Comparison of ENCODE assay signal across 1 cellular context in the genomic region with DNA sequence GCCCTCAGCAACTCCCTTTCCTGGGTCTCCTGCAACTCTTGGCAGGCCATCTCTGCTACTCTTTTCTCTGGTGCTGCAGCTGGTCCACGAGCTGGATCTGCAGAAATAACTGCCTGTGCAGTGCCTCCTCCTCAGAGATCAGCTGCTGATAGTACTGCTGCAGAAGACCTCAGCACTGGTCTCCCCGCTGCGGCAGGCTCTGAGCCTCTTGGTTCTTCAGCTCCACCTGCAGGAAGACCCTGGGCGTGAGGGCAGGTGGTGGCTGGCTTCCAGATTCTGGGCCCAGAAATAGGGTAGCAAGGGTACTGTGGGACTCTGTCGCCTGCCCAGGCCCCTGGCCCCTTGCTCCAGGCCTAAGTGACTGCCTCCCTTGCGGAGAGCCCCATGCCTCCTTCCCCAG.
TF ChIP-seq lines count a peak whose summit lies in the region.

No MANE protein-coding gene starts in this region.

TF ChIP-seq in WTC11, 78 proteins besides CTCF, POLR2A, EP300 and RAD21:
- TF ChIP-seq, protein P1, sequence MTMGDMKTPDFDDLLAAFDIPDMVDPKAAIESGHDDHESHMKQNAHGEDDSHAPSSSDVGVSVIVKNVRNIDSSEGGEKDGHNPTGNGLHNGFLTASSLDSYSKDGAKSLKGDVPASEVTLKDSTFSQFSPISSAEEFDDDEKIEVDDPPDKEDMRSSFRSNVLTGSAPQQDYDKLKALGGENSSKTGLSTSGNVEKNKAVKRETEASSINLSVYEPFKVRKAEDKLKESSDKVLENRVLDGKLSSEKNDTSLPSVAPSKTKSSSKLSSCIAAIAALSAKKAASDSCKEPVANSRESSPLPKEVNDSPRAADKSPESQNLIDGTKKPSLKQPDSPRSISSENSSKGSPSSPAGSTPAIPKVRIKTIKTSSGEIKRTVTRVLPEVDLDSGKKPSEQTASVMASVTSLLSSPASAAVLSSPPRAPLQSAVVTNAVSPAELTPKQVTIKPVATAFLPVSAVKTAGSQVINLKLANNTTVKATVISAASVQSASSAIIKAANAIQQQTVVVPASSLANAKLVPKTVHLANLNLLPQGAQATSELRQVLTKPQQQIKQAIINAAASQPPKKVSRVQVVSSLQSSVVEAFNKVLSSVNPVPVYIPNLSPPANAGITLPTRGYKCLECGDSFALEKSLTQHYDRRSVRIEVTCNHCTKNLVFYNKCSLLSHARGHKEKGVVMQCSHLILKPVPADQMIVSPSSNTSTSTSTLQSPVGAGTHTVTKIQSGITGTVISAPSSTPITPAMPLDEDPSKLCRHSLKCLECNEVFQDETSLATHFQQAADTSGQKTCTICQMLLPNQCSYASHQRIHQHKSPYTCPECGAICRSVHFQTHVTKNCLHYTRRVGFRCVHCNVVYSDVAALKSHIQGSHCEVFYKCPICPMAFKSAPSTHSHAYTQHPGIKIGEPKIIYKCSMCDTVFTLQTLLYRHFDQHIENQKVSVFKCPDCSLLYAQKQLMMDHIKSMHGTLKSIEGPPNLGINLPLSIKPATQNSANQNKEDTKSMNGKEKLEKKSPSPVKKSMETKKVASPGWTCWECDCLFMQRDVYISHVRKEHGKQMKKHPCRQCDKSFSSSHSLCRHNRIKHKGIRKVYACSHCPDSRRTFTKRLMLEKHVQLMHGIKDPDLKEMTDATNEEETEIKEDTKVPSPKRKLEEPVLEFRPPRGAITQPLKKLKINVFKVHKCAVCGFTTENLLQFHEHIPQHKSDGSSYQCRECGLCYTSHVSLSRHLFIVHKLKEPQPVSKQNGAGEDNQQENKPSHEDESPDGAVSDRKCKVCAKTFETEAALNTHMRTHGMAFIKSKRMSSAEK (CRISPR knock-in tag; IDR thresholded peaks at IDR 0.05; ENCODE audit: borderline replicate concordance): no peak
- TF ChIP-seq, protein P2, sequence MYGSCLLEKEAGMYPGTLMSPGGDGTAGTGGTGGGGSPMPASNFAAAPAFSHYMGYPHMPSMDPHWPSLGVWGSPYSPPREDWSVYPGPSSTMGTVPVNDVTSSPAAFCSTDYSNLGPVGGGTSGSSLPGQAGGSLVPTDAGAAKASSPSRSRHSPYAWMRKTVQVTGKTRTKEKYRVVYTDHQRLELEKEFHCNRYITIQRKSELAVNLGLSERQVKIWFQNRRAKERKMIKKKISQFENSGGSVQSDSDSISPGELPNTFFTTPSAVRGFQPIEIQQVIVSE (CRISPR knock-in tag; IDR thresholded peaks at IDR 0.05; ENCODE audit: borderline replicate concordance): no peak
- TF ChIP-seq, protein P3, sequence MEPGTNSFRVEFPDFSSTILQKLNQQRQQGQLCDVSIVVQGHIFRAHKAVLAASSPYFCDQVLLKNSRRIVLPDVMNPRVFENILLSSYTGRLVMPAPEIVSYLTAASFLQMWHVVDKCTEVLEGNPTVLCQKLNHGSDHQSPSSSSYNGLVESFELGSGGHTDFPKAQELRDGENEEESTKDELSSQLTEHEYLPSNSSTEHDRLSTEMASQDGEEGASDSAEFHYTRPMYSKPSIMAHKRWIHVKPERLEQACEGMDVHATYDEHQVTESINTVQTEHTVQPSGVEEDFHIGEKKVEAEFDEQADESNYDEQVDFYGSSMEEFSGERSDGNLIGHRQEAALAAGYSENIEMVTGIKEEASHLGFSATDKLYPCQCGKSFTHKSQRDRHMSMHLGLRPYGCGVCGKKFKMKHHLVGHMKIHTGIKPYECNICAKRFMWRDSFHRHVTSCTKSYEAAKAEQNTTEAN (CRISPR knock-in tag; IDR thresholded peaks at IDR 0.05): no peak
- TF ChIP-seq ELF4 (CRISPR knock-in tag; IDR thresholded peaks at IDR 0.05; ENCODE audit: low read depth): no peak
- no peak for TF ChIP-seq GRHL2 (CRISPR knock-in tag; IDR thresholded peaks at IDR 0.05; ENCODE audit: insufficient replicate concordance, severe bottlenecking)
- TF ChIP-seq NR2C2 (CRISPR knock-in tag; IDR thresholded peaks at IDR 0.05): no peak
- TF ChIP-seq ETV6 (CRISPR knock-in tag; IDR thresholded peaks at IDR 0.05): no peak
- TF ChIP-seq, protein P4, sequence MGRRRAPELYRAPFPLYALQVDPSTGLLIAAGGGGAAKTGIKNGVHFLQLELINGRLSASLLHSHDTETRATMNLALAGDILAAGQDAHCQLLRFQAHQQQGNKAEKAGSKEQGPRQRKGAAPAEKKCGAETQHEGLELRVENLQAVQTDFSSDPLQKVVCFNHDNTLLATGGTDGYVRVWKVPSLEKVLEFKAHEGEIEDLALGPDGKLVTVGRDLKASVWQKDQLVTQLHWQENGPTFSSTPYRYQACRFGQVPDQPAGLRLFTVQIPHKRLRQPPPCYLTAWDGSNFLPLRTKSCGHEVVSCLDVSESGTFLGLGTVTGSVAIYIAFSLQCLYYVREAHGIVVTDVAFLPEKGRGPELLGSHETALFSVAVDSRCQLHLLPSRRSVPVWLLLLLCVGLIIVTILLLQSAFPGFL (CRISPR knock-in tag; IDR thresholded peaks at IDR 0.05; ENCODE audit: borderline replicate concordance): no peak
- TF ChIP-seq, protein P5, sequence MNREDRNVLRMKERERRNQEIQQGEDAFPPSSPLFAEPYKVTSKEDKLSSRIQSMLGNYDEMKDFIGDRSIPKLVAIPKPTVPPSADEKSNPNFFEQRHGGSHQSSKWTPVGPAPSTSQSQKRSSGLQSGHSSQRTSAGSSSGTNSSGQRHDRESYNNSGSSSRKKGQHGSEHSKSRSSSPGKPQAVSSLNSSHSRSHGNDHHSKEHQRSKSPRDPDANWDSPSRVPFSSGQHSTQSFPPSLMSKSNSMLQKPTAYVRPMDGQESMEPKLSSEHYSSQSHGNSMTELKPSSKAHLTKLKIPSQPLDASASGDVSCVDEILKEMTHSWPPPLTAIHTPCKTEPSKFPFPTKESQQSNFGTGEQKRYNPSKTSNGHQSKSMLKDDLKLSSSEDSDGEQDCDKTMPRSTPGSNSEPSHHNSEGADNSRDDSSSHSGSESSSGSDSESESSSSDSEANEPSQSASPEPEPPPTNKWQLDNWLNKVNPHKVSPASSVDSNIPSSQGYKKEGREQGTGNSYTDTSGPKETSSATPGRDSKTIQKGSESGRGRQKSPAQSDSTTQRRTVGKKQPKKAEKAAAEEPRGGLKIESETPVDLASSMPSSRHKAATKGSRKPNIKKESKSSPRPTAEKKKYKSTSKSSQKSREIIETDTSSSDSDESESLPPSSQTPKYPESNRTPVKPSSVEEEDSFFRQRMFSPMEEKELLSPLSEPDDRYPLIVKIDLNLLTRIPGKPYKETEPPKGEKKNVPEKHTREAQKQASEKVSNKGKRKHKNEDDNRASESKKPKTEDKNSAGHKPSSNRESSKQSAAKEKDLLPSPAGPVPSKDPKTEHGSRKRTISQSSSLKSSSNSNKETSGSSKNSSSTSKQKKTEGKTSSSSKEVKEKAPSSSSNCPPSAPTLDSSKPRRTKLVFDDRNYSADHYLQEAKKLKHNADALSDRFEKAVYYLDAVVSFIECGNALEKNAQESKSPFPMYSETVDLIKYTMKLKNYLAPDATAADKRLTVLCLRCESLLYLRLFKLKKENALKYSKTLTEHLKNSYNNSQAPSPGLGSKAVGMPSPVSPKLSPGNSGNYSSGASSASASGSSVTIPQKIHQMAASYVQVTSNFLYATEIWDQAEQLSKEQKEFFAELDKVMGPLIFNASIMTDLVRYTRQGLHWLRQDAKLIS (CRISPR knock-in tag; IDR thresholded peaks at IDR 0.05; ENCODE audit: borderline replicate concordance): no peak
- TF ChIP-seq, protein P6, sequence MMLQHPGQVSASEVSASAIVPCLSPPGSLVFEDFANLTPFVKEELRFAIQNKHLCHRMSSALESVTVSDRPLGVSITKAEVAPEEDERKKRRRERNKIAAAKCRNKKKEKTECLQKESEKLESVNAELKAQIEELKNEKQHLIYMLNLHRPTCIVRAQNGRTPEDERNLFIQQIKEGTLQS (CRISPR knock-in tag; conservative IDR thresholded peaks at IDR 0.05): no peak
- no peak for TF ChIP-seq NFATC4 (CRISPR knock-in tag; IDR thresholded peaks at IDR 0.05)
- TF ChIP-seq, protein P7, sequence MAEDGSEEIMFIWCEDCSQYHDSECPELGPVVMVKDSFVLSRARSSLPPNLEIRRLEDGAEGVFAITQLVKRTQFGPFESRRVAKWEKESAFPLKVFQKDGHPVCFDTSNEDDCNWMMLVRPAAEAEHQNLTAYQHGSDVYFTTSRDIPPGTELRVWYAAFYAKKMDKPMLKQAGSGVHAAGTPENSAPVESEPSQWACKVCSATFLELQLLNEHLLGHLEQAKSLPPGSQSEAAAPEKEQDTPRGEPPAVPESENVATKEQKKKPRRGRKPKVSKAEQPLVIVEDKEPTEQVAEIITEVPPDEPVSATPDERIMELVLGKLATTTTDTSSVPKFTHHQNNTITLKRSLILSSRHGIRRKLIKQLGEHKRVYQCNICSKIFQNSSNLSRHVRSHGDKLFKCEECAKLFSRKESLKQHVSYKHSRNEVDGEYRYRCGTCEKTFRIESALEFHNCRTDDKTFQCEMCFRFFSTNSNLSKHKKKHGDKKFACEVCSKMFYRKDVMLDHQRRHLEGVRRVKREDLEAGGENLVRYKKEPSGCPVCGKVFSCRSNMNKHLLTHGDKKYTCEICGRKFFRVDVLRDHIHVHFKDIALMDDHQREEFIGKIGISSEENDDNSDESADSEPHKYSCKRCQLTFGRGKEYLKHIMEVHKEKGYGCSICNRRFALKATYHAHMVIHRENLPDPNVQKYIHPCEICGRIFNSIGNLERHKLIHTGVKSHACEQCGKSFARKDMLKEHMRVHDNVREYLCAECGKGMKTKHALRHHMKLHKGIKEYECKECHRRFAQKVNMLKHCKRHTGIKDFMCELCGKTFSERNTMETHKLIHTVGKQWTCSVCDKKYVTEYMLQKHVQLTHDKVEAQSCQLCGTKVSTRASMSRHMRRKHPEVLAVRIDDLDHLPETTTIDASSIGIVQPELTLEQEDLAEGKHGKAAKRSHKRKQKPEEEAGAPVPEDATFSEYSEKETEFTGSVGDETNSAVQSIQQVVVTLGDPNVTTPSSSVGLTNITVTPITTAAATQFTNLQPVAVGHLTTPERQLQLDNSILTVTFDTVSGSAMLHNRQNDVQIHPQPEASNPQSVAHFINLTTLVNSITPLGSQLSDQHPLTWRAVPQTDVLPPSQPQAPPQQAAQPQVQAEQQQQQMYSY (CRISPR knock-in tag; IDR thresholded peaks at IDR 0.05): no peak
- TF ChIP-seq FOXJ3 (CRISPR knock-in tag; IDR thresholded peaks at IDR 0.05; ENCODE audit: borderline replicate concordance): no peak
- TF ChIP-seq SP1 (CRISPR knock-in tag; conservative IDR thresholded peaks at IDR 0.05): no peak
- no peak for TF ChIP-seq MYBL2 (CRISPR knock-in tag; IDR thresholded peaks at IDR 0.05)
- TF ChIP-seq TEAD4 (CRISPR knock-in tag; IDR thresholded peaks at IDR 0.05): no peak
- TF ChIP-seq, protein P8, sequence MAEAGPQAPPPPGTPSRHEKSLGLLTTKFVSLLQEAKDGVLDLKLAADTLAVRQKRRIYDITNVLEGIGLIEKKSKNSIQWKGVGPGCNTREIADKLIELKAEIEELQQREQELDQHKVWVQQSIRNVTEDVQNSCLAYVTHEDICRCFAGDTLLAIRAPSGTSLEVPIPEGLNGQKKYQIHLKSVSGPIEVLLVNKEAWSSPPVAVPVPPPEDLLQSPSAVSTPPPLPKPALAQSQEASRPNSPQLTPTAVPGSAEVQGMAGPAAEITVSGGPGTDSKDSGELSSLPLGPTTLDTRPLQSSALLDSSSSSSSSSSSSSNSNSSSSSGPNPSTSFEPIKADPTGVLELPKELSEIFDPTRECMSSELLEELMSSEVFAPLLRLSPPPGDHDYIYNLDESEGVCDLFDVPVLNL (CRISPR knock-in tag; IDR thresholded peaks at IDR 0.05; ENCODE audit: borderline replicate concordance, low read depth): no peak
- TF ChIP-seq, protein P9, sequence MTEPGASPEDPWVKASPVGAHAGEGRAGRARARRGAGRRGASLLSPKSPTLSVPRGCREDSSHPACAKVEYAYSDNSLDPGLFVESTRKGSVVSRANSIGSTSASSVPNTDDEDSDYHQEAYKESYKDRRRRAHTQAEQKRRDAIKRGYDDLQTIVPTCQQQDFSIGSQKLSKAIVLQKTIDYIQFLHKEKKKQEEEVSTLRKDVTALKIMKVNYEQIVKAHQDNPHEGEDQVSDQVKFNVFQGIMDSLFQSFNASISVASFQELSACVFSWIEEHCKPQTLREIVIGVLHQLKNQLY (CRISPR knock-in tag; IDR thresholded peaks at IDR 0.05): no peak
